Comparison of ENCODE assay signal across 1 cellular context in the genomic region with DNA sequence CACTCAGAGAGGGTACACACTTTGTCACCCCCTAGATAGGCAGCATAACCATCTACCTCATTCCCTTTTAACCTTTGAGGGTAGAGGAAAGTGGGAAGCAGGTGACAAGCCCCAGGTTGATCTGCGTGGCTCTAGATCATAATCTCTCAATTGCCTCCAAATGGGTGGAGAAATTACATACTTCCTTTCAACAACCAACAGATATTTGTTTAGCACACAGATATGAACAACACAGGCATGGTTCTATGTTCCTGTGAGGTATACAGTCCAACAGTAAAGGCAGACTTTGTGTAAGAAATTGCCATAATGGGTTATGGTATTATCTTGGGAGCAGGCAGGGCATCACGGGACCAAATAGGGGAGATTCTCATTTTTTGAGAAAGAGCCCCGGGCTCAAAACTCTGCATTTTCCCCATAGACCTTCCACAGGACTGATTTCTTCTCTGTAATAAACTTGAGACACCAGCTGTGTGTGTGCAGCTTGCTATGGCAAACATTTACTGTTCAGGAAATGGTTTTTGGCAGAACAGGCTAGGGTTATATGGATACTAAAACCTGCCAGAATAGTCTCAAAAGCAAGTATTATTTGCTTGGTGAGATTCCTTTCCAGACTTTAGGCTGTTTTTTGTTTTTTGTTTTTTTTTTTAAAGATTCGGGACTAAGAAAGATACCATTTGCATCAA.
TF ChIP-seq lines count a peak whose summit lies in the region.

No MANE protein-coding gene starts in this region.

TF ChIP-seq in SK-N-SH, 30 proteins besides CTCF, POLR2A, EP300 and RAD21 (continued from another document):
- TF ChIP-seq, protein P1, sequence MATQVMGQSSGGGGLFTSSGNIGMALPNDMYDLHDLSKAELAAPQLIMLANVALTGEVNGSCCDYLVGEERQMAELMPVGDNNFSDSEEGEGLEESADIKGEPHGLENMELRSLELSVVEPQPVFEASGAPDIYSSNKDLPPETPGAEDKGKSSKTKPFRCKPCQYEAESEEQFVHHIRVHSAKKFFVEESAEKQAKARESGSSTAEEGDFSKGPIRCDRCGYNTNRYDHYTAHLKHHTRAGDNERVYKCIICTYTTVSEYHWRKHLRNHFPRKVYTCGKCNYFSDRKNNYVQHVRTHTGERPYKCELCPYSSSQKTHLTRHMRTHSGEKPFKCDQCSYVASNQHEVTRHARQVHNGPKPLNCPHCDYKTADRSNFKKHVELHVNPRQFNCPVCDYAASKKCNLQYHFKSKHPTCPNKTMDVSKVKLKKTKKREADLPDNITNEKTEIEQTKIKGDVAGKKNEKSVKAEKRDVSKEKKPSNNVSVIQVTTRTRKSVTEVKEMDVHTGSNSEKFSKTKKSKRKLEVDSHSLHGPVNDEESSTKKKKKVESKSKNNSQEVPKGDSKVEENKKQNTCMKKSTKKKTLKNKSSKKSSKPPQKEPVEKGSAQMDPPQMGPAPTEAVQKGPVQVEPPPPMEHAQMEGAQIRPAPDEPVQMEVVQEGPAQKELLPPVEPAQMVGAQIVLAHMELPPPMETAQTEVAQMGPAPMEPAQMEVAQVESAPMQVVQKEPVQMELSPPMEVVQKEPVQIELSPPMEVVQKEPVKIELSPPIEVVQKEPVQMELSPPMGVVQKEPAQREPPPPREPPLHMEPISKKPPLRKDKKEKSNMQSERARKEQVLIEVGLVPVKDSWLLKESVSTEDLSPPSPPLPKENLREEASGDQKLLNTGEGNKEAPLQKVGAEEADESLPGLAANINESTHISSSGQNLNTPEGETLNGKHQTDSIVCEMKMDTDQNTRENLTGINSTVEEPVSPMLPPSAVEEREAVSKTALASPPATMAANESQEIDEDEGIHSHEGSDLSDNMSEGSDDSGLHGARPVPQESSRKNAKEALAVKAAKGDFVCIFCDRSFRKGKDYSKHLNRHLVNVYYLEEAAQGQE (IDR thresholded peaks at IDR 0.05; ENCODE audit: low read depth, low read length), result no peak
